ENCODE assay signal across 1 cellular context in the genomic region with DNA sequence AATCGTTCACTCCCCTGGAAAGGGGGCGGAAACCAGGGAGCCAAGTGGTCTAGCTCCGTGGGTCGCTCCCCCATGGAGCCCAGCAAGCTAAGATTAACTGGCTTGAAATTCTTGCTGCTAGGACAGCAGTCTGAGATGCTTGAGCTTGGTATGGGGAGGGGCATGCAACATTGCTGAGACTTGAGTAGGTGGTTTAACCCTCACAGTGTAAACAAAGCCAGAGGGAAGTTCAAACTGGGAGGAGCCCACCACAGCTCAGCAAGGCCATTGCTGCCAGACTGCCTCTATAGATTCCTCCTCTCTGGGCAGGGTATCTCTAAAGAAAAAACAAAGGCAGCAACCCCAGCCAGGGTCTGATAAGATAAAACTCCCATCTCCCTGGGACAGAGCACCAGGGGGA.
TF ChIP-seq lines count a peak whose summit lies in the region.

No MANE protein-coding gene starts in this region.

TF ChIP-seq in WTC11, 78 proteins besides CTCF, POLR2A, EP300 and RAD21 (continued from another document):
- TF ChIP-seq, protein P1, sequence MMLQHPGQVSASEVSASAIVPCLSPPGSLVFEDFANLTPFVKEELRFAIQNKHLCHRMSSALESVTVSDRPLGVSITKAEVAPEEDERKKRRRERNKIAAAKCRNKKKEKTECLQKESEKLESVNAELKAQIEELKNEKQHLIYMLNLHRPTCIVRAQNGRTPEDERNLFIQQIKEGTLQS (CRISPR knock-in tag; conservative IDR thresholded peaks at IDR 0.05), result no peak
- TF ChIP-seq TP53 (CRISPR knock-in tag; IDR thresholded peaks at IDR 0.05) (no peak), ZNF219 (CRISPR knock-in tag; IDR thresholded peaks at IDR 0.05; ENCODE audit: borderline replicate concordance) (no peak)
- TF ChIP-seq, protein P2, sequence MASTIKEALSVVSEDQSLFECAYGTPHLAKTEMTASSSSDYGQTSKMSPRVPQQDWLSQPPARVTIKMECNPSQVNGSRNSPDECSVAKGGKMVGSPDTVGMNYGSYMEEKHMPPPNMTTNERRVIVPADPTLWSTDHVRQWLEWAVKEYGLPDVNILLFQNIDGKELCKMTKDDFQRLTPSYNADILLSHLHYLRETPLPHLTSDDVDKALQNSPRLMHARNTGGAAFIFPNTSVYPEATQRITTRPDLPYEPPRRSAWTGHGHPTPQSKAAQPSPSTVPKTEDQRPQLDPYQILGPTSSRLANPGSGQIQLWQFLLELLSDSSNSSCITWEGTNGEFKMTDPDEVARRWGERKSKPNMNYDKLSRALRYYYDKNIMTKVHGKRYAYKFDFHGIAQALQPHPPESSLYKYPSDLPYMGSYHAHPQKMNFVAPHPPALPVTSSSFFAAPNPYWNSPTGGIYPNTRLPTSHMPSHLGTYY (CRISPR knock-in tag; IDR thresholded peaks at IDR 0.05), result no peak
